32 cellular contexts compared by ENCODE assay signal in the genomic region with DNA sequence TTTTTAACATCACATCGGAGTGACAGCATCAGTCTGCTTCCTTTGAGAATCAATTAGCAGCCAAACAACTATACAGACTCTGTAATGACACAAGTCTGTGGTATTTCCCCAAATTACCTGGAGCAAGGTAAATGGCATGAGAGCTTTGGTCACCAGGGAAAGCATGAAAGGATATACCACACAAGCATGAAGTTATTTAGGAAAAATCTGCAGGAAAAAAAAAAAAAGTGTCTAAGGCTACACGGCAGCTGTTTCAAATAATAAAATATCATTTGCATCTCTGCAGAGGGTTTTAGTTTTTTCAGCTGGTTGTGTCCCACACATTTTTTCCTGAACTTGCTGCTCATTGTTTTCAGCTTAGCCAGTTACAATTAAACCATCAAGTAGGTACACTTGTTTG.
A peak's percentile ranks its signal among the peaks of the same experiment; 100 is the strongest.
DNase-seq lines count a peak whose midpoint lies in the region; ATAC-seq, FAIRE-seq and TF ChIP-seq lines count a peak whose summit lies in the region.
"Had no signal": no experiment of that assay in that cellular context is flagged by ENCODE, and none has a peak within 500 bp of the region (broad histone marks: within the 10 kb centered on the region; RNA-seq: fewer than 3 reads in every experiment).

No MANE protein-coding gene starts in this region.

- H3K4me3 ChIP-seq in GM23338 (no peak overlapping the region), OCI-LY1 (ENCODE audit: low read depth, low read length, poor library complexity, severe bottlenecking) (peak overlapping the region; percentile 43), neuronal stem cell (ENCODE audit: low read length in 2 of 2) (no peak overlapping the region), brain microvascular endothelial cell (ENCODE audit: low read depth, low read length) (no peak overlapping the region)
- H3K4me3 ChIP-seq: BLaER1, breast epithelium, dorsolateral prefrontal cortex, gastroesophageal sphincter, HAP-1, testis, vagina had no signal

- FAIRE-seq in endometrium (lab: Jason Lieb, UNC) (peak; percentile 12), HTR-8/SVneo (lab: Jason Lieb, UNC) (no peak)

- ATAC-seq in GM23338 (no peak; the same call in 2 of the 3 replicates), GM21529 (IDR thresholded peaks at IDR 0.05; ENCODE audit: unreplicated experiment) (no peak), GM19035 (IDR thresholded peaks at IDR 0.05; ENCODE audit: unreplicated experiment) (no peak)
- ATAC-seq: activated CD4-positive, alpha-beta T cell treated with anti-CD3 and anti-CD28 coated beads for 36 hours; gastroesophageal sphincter; right cardiac atrium had no signal

- H2BK5ac ChIP-seq in neuronal stem cell (ENCODE audit: low read length), result no peak overlapping the region

- no CpG with 5 or more reads among the region's 2 CpGs for WGBS in neuronal stem cell (ENCODE audit: extremely low coverage in 2 of 2, insufficient read length in 2 of 2, insufficient replicate concordance in 1 of 2), 2 donors

- H4K20me1 ChIP-seq in GM23338 (replicated peaks; ENCODE audit: insufficient read depth) (no peaks in the 10 kb centered on the region), OCI-LY1 (ENCODE audit: insufficient read depth, low read length) (no peaks in the 10 kb centered on the region)
- H4K20me1 ChIP-seq: BLaER1 had no signal

- no peak overlapping the region for H3K4ac ChIP-seq in neuronal stem cell (ENCODE audit: low read length)

- no peak overlapping the region for H3K14ac ChIP-seq in neuronal stem cell (ENCODE audit: low read length)

- H2AFZ ChIP-seq in GM23338 (peak overlapping the region; percentile 50; the same call in 1 of the 2 replicates), OCI-LY1 (ENCODE audit: low read length) (no peak overlapping the region), neuronal stem cell (ENCODE audit: low read length) (peak overlapping the region; percentile 71)
- H2AFZ ChIP-seq: parathyroid adenoma had no signal

- H3K4me3 Mint-ChIP-seq in GM23338, result no peak overlapping the region
- H3K4me3 Mint-ChIP-seq: activated CD4-positive, alpha-beta T cell treated with anti-CD3 and anti-CD28 coated beads for 36 hours; immature natural killer cell; nephron progenitor cell; stimulated activated naive CD8-positive, alpha-beta T cell treated with anti-CD3 and anti-CD28 coated beads, Interleukin-15, Interleukin-2, amounts not matched to agents 100 ng/mL and 50 ng/mL, for 24 hours had no signal

- H3K27me3 Mint-ChIP-seq in GM23338 (ENCODE audit: insufficient read depth, low read depth, poor library complexity), result no peaks in the 10 kb centered on the region
- H3K27me3 Mint-ChIP-seq: stimulated activated naive CD8-positive, alpha-beta T cell treated with anti-CD3 and anti-CD28 coated beads, Interleukin-15, Interleukin-2, amounts not matched to agents 100 ng/mL and 50 ng/mL, for 24 hours had no signal

- no peak overlapping the region for H2BK120ac ChIP-seq in neuronal stem cell (ENCODE audit: low read depth, low read length)

- H3K27me3 ChIP-seq in GM23338 (ENCODE audit: insufficient read depth) (no peaks in the 10 kb centered on the region), OCI-LY1 (ENCODE audit: insufficient read depth, low read length) (no peaks in the 10 kb centered on the region), neuronal stem cell (ENCODE audit: control insufficient read depth in 3 of 3, insufficient read depth in 3 of 3, low read depth in 1 of 3, low read length in 3 of 3) (no peaks in the 10 kb centered on the region), brain microvascular endothelial cell (replicated peaks) (no peaks in the 10 kb centered on the region)
- H3K27me3 ChIP-seq: BLaER1, breast epithelium, gastroesophageal sphincter, testis, vagina had no signal

- H3K27ac Mint-ChIP-seq in GM23338, result peak overlapping the region; percentile 31; the same call in 1 of the 2 replicates
- H3K27ac Mint-ChIP-seq: activated CD4-positive, alpha-beta T cell treated with anti-CD3 and anti-CD28 coated beads for 36 hours; activated T-helper 2 cell treated with anti-CD3 and anti-CD28 coated beads, Interferon-gamma antibody, Interleukin-2, Interleukin-4, amounts not matched to agents 10 μg/mL and 5 μg/mL and 100 μg/mL, durations not matched to agents 14 hours and 24 hours and 36 hours; immature natural killer cell; nephron progenitor cell; stimulated activated naive CD8-positive, alpha-beta T cell treated with anti-CD3 and anti-CD28 coated beads, Interleukin-15, Interleukin-2, amounts not matched to agents 100 ng/mL and 50 ng/mL, for 24 hours had no signal

- H3K4me1 ChIP-seq in GM23338 (ENCODE audit: insufficient read depth), result no peaks in the 10 kb centered on the region
- peaks cover 100% of the 10 kb centered on the region for H3K4me1 ChIP-seq in OCI-LY1 (ENCODE audit: insufficient read depth, low read length, severe bottlenecking)
- H3K4me1 ChIP-seq in neuronal stem cell (ENCODE audit: control insufficient read depth in 2 of 2, insufficient read depth in 1 of 2, low read depth in 1 of 2, low read length in 2 of 2), result peaks cover 18 to 24% of the 10 kb centered on the region in 2 donors
- H3K4me1 ChIP-seq: breast epithelium, parathyroid adenoma, testis had no signal

- no peak overlapping the region for H3K27ac ChIP-seq in GM23338 (ENCODE audit: low read depth)
- peak overlapping the region; percentile 98 for H3K27ac ChIP-seq in OCI-LY1 (ENCODE audit: low read depth, low read length, poor library complexity, severe bottlenecking)
- H3K27ac ChIP-seq in neuronal stem cell (replicated peaks; ENCODE audit: low read length), result no peak overlapping the region
- H3K27ac ChIP-seq in brain microvascular endothelial cell, result no peak overlapping the region
- H3K27ac ChIP-seq: BLaER1, breast epithelium, dorsolateral prefrontal cortex, gastroesophageal sphincter, parathyroid adenoma, testis, vagina had no signal

- no peak overlapping the region for H2BK12ac ChIP-seq in neuronal stem cell (ENCODE audit: low read length)

- H4K91ac ChIP-seq in neuronal stem cell (ENCODE audit: low read depth, low read length, poor library complexity), result no peak overlapping the region

- in situ Hi-C loops in brain microvascular endothelial cell (cut with HindIII; ENCODE audit: low pct_ligation_motif_present, low sequenced_read_pairs), result no loop called here

- H3K9me2 ChIP-seq in GM23338 (ENCODE audit: insufficient read depth), result no peaks in the 10 kb centered on the region
- H3K9me2 ChIP-seq in OCI-LY1 (ENCODE audit: low read depth, low read length), result no peaks in the 10 kb centered on the region

- H3K9ac ChIP-seq in OCI-LY1 (ENCODE audit: low read length) (peak overlapping the region; percentile 71), neuronal stem cell (ENCODE audit: low read depth, low read length, poor library complexity) (no peak overlapping the region)
- H3K9ac ChIP-seq: BLaER1, parathyroid adenoma had no signal

- H3K79me2 ChIP-seq in GM23338 (replicated peaks; ENCODE audit: insufficient read depth) (no peaks in the 10 kb centered on the region), OCI-LY1 (ENCODE audit: insufficient read depth, low read length) (no peaks in the 10 kb centered on the region)
- H3K79me2 ChIP-seq: parathyroid adenoma had no signal

- H3K9me3 ChIP-seq in OCI-LY1 (ENCODE audit: low read length) (no peaks in the 10 kb centered on the region), neuronal stem cell (replicated peaks in 1 of 2; ENCODE audit: control insufficient read depth in 2 of 2, insufficient read depth in 1 of 2, low read depth in 1 of 2, low read length in 2 of 2) (no peaks in the 10 kb centered on the region)
- H3K9me3 ChIP-seq: BLaER1, breast epithelium, gastroesophageal sphincter, HAP-1, testis, vagina had no signal

- no peaks in the 10 kb centered on the region for H3K79me1 ChIP-seq in neuronal stem cell (ENCODE audit: low read depth, low read length)

- H3K36me3 ChIP-seq in GM23338 (ENCODE audit: insufficient read depth) (no peaks in the 10 kb centered on the region), OCI-LY1 (ENCODE audit: insufficient read depth, low read length) (no peaks in the 10 kb centered on the region; the same call in 1 of the 2 replicates), neuronal stem cell (replicated peaks in 1 of 2; ENCODE audit: control insufficient read depth in 2 of 2, insufficient read depth in 2 of 2, low read length in 2 of 2) (no peaks in the 10 kb centered on the region), brain microvascular endothelial cell (replicated peaks) (no peaks in the 10 kb centered on the region)
- H3K36me3 ChIP-seq: BLaER1, breast epithelium, gastroesophageal sphincter, HAP-1, vagina had no signal

- DNase-seq in GM23338 (ENCODE audit: low spot score), result no peak
- no peak for DNase-seq in neuronal stem cell (ENCODE audit: low spot score)
- DNase-seq in HTR-8/SVneo (ENCODE audit: insufficient read length, low spot score), result no peak
- DNase-seq in brain microvascular endothelial cell, result no peak
- DNase-seq: activated CD4-positive, alpha-beta T cell treated with anti-CD3 and anti-CD28 coated beads for 36 hours; activated naive CD4-positive, alpha-beta T cell treated with anti-CD3 and anti-CD28 coated beads, Interleukin-2, amount 50 U/mL, for 16 hours; dorsolateral prefrontal cortex; hypothalamus; immature natural killer cell; IMR-90; MV-4-11; NCI-H146; NCI-H2107; NCI-H446; nephron progenitor cell; OCI-M1; right cardiac atrium; stimulated activated CD4-positive, alpha-beta T cell treated with anti-CD3 and anti-CD28 coated beads, Interleukin-1b, Interleukin-23, amount 100 ng/mL, for 48 hours; stimulated activated CD8-positive, alpha-beta memory T cell treated with anti-CD3 and anti-CD28 coated beads, Interleukin-4, amount 100 ng/mL, for 48 hours; testis had no signal

- H2AK5ac ChIP-seq in neuronal stem cell (ENCODE audit: low read depth, low read length), result no peak overlapping the region

- H3F3A ChIP-seq in GM23338 (replicated peaks; ENCODE audit: low read depth) (no peaks in the 10 kb centered on the region), OCI-LY1 (ENCODE audit: insufficient read depth, low read length) (no peaks in the 10 kb centered on the region; the same call in 1 of the 2 replicates)

- peaks cover 17% of the 10 kb centered on the region for H3K4me1 Mint-ChIP-seq in GM23338
- H3K4me1 Mint-ChIP-seq: immature natural killer cell had no signal

- H3K9me3 Mint-ChIP-seq in GM23338, result no peaks in the 10 kb centered on the region
- H3K9me3 Mint-ChIP-seq: activated T-helper 2 cell treated with anti-CD3 and anti-CD28 coated beads, Interferon-gamma antibody, Interleukin-2, Interleukin-4, amounts not matched to agents 10 μg/mL and 5 μg/mL and 100 μg/mL, durations not matched to agents 14 hours and 24 hours and 36 hours; nephron progenitor cell; stimulated activated naive CD8-positive, alpha-beta T cell treated with anti-CD3 and anti-CD28 coated beads, Interleukin-15, Interleukin-2, amounts not matched to agents 100 ng/mL and 50 ng/mL, for 24 hours had no signal

- no peak overlapping the region for H3K23ac ChIP-seq in neuronal stem cell (ENCODE audit: low read depth, low read length, poor library complexity)

- TF ChIP-seq CTCF in GM23338 (conservative IDR thresholded peaks at IDR 0.05; ENCODE audit: low read depth in 2 of 2) (no peak), OCI-LY1 (IDR thresholded peaks at IDR 0.05; ENCODE audit: low read length) (no peak), brain microvascular endothelial cell (IDR thresholded peaks at IDR 0.05; ENCODE audit: low read depth, low read length, missing control alignments) (no peak)

- no peak overlapping the region for H2BK15ac ChIP-seq in neuronal stem cell (ENCODE audit: low read length)

- H3K36me3 Mint-ChIP-seq in GM23338 (ENCODE audit: low read depth), result no peaks in the 10 kb centered on the region
- H3K36me3 Mint-ChIP-seq: immature natural killer cell had no signal

- no peak overlapping the region for H4K8ac ChIP-seq in neuronal stem cell (ENCODE audit: low read depth, low read length)

- H3K18ac ChIP-seq in neuronal stem cell (ENCODE audit: low read length), result no peak overlapping the region

- no peak overlapping the region for H3K4me2 ChIP-seq in GM23338
- peak overlapping the region; percentile 71 for H3K4me2 ChIP-seq in OCI-LY1 (ENCODE audit: low read length)
- H3K4me2 ChIP-seq in neuronal stem cell (ENCODE audit: insufficient read depth, low read length, poor library complexity, severe bottlenecking), result no peak overlapping the region
- H3K4me2 ChIP-seq: BLaER1 had no signal
